In genomic region chrX:101417190-101417589, GRCh38 we compare ENCODE assay signal across 1 cellular context.
TF ChIP-seq lines count a peak whose summit lies in the region.

No MANE protein-coding gene starts in this region.

TF ChIP-seq in K562, 482 proteins besides CTCF, POLR2A, EP300 and RAD21:
- no peak for TF ChIP-seq MLLT1 (IDR thresholded peaks at IDR 0.05)
- no peak for TF ChIP-seq NCOA1 (IDR thresholded peaks at IDR 0.05; ENCODE audit: low read depth)
- TF ChIP-seq FOXJ3 (CRISPR knock-in tag; IDR thresholded peaks at IDR 0.05): no peak
- TF ChIP-seq BHLHE40 (IDR thresholded peaks at IDR 0.05; ENCODE audit: low read length): no peak
- TF ChIP-seq CBFA2T3 (IDR thresholded peaks at IDR 0.05): peak; percentile 31; the same call in 1 of the 2 replicates
- TF ChIP-seq, protein P1, sequence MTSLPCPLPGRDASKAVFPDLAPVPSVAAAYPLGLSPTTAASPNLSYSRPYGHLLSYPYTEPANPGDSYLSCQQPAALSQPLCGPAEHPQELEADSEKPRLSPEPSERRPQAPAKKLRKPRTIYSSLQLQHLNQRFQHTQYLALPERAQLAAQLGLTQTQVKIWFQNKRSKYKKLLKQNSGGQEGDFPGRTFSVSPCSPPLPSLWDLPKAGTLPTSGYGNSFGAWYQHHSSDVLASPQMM (CRISPR knock-in tag; IDR thresholded peaks at IDR 0.05): no peak
- TF ChIP-seq PKNOX1 (IDR thresholded peaks at IDR 0.05): no peak
- TF ChIP-seq SIX5 (IDR thresholded peaks at IDR 0.05; ENCODE audit: borderline replicate concordance in 1 of 2, insufficient read depth in 1 of 2, low read depth in 1 of 2, low read length in 2 of 2): no peak
- TF ChIP-seq, protein P2, sequence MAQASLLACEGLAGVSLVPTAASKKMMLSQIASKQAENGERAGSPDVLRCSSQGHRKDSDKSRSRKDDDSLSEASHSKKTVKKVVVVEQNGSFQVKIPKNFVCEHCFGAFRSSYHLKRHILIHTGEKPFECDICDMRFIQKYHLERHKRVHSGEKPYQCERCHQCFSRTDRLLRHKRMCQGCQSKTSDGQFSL (CRISPR knock-in tag; IDR thresholded peaks at IDR 0.05): no peak
- TF ChIP-seq, protein P2 (tag; IDR thresholded peaks at IDR 0.05): no peak
- TF ChIP-seq ZNF699 (CRISPR knock-in tag; IDR thresholded peaks at IDR 0.05; ENCODE audit: insufficient replicate concordance): no peak
- no peak for TF ChIP-seq U2AF2 (optimal IDR thresholded peaks at IDR 0.05; ENCODE audit: low read depth, low read length)
- TF ChIP-seq, protein P3, sequence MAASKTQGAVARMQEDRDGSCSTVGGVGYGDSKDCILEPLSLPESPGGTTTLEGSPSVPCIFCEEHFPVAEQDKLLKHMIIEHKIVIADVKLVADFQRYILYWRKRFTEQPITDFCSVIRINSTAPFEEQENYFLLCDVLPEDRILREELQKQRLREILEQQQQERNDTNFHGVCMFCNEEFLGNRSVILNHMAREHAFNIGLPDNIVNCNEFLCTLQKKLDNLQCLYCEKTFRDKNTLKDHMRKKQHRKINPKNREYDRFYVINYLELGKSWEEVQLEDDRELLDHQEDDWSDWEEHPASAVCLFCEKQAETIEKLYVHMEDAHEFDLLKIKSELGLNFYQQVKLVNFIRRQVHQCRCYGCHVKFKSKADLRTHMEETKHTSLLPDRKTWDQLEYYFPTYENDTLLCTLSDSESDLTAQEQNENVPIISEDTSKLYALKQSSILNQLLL (CRISPR knock-in tag; IDR thresholded peaks at IDR 0.05; ENCODE audit: borderline replicate concordance): no peak
- TF ChIP-seq HNRNPL (IDR thresholded peaks at IDR 0.05; ENCODE audit: low read depth, low read length): no peak
- TF ChIP-seq SMAD2 (IDR thresholded peaks at IDR 0.05; ENCODE audit: low read depth, low read length): no peak
- TF ChIP-seq MEIS2 (IDR thresholded peaks at IDR 0.05; ENCODE audit: partially characterized antibody): peak; percentile 27
- TF ChIP-seq EP400 (IDR thresholded peaks at IDR 0.05): no peak
- TF ChIP-seq NRF1 (conservative IDR thresholded peaks at IDR 0.05 in 1 of 2, IDR thresholded peaks at IDR 0.05 in 1 of 2): peak; percentile 49 to 51; a peak in 3 of 4 replicates
- no peak for TF ChIP-seq BACH1 (tag; IDR thresholded peaks at IDR 0.05)
- no peak for TF ChIP-seq MYBL2 (IDR thresholded peaks at IDR 0.05; ENCODE audit: low read depth)
- TF ChIP-seq MYBL2 (CRISPR knock-in tag; IDR thresholded peaks at IDR 0.05; ENCODE audit: borderline replicate concordance): no peak
- no peak for TF ChIP-seq ZNF77 (CRISPR knock-in tag; IDR thresholded peaks at IDR 0.05)
- TF ChIP-seq ARID1B (IDR thresholded peaks at IDR 0.05): peak; percentile 40; the same call in 1 of the 2 replicates
- no peak for TF ChIP-seq PURB (CRISPR knock-in tag; IDR thresholded peaks at IDR 0.05; ENCODE audit: low read depth)
- no peak for TF ChIP-seq POLR3A (IDR thresholded peaks at IDR 0.05; ENCODE audit: borderline replicate concordance, extremely low read depth, insufficient read depth, insufficient read length)
- no peak for TF ChIP-seq E2F1 (CRISPR knock-in tag; IDR thresholded peaks at IDR 0.05)
- TF ChIP-seq ZFP1 (CRISPR knock-in tag; IDR thresholded peaks at IDR 0.05): no peak
- no peak for TF ChIP-seq GABPB1 (CRISPR knock-in tag; IDR thresholded peaks at IDR 0.05)
- no peak for TF ChIP-seq ZNF57 (CRISPR knock-in tag; IDR thresholded peaks at IDR 0.05)
- no peak for TF ChIP-seq SMC3 (conservative IDR thresholded peaks at IDR 0.05; ENCODE audit: insufficient read depth, low read depth, low read length)
- TF ChIP-seq SUPT5H (IDR thresholded peaks at IDR 0.05): no peak
- TF ChIP-seq CHD2 (IDR thresholded peaks at IDR 0.05; ENCODE audit: low read depth, low read length): no peak
- no peak for TF ChIP-seq TAF7 (tag; IDR thresholded peaks at IDR 0.05)
- TF ChIP-seq YBX1 (IDR thresholded peaks at IDR 0.05): no peak
- TF ChIP-seq TCFL5 (CRISPR knock-in tag; conservative IDR thresholded peaks at IDR 0.05): no peak
- no peak for TF ChIP-seq ZNF165 (CRISPR knock-in tag; IDR thresholded peaks at IDR 0.05; ENCODE audit: borderline replicate concordance)
